Comparison of ENCODE assay signal across 9 cellular contexts in the genomic region with DNA sequence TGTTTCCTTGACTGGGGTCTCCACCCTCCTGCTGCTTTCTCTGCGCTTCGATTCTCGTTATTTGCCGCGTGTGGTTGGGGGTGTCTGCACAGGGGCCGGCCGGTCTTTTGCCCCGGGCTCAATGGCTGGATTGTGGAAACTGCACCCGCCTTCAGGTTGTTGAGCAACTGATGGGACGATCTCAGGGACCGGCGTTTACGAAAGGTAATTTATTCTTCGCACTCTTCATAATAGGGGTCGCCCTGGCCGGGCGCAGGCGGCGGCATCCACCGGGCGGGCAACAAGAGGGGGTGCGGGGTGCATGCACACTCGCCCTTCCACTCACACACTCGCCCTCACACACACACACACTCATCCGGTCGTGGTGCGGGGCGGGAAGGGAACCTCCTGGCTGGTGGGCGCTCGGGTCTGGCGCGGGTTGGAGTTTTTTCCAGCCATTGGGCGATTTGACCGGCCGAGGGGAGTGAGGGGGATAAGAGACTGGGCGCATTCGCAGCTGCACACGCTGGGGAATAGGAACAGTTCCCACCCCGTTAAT. TPM values are rescaled to one million over a fixed set of nuclear protein-coding genes. Genes with fewer than 3 reads are reported as not detected.
DNase-seq lines count a peak whose midpoint lies in the region; ATAC-seq and TF ChIP-seq lines count a peak whose summit lies in the region.
"Had no signal": no experiment of that assay in that cellular context is flagged by ENCODE, and none has a peak within 500 bp of the region (broad histone marks: within the 10 kb centered on the region; RNA-seq: fewer than 3 reads in every experiment).

No MANE protein-coding gene starts in this region.

- H3K4me1 ChIP-seq in lung (ENCODE audit: control insufficient read depth in 2 of 2, insufficient read depth in 2 of 2, low read length in 2 of 2) (peaks cover 0 to 14% of the 10 kb centered on the region in 2 donors), urinary bladder (ENCODE audit: insufficient read depth) (peaks cover 1% of the 10 kb centered on the region)

- H3K9me3 ChIP-seq in lung (ENCODE audit: control insufficient read depth in 2 of 2, insufficient read depth in 1 of 2, low read length in 1 of 2) = peaks cover 0 to 2% of the 10 kb centered on the region in 2 donors

- H3K27ac ChIP-seq in coronary artery (peak overlapping the region; percentile 60 to 74), lung (ENCODE audit: low read depth in 1 of 2, low read length in 1 of 2) (no peak overlapping the region), urinary bladder (ENCODE audit: low read depth) (no peak overlapping the region)
- H3K27ac ChIP-seq: C4-2B had no signal

- H3K9me3 Mint-ChIP-seq in activated CD8-positive, alpha-beta T cell treated with anti-CD3 and anti-CD28 coated beads, Interleukin-2, amount 10 ng/mL, durations not matched to agents 7 days and 5 days (ENCODE audit: insufficient read depth) = no peaks in the 10 kb centered on the region
- H3K9me3 Mint-ChIP-seq in activated CD8-positive, alpha-beta T cell treated with anti-CD3 and anti-CD28 coated beads for 36 hours = peaks cover 1% of the 10 kb centered on the region

- peak overlapping the region; percentile 15 for H3K27ac Mint-ChIP-seq in activated CD8-positive, alpha-beta T cell treated with anti-CD3 and anti-CD28 coated beads, Interleukin-2, amount 10 ng/mL, durations not matched to agents 7 days and 5 days
- H3K27ac Mint-ChIP-seq in activated CD8-positive, alpha-beta T cell treated with anti-CD3 and anti-CD28 coated beads for 36 hours = no peak overlapping the region

- peaks cover 9% of the 10 kb centered on the region for H3K27me3 ChIP-seq in lung (ENCODE audit: control insufficient read depth, insufficient read depth)

- WGBS in lung, 2 donors = 0 to 1% methylated on average over 39 of the region's 39 CpGs
- WGBS in urinary bladder = under 1% methylated on average over 39 of the region's 39 CpGs

- H3K4me3 Mint-ChIP-seq in activated CD8-positive, alpha-beta T cell treated with anti-CD3 and anti-CD28 coated beads, Interleukin-2, amount 10 ng/mL, durations not matched to agents 7 days and 5 days = no peak overlapping the region
- no peak overlapping the region for H3K4me3 Mint-ChIP-seq in activated CD8-positive, alpha-beta T cell treated with anti-CD3 and anti-CD28 coated beads for 36 hours

- no peak for ATAC-seq in activated CD8-positive, alpha-beta T cell treated with anti-CD3 and anti-CD28 coated beads, Interleukin-2, amount 10 ng/mL, durations not matched to agents 7 days and 5 days
- no peak for ATAC-seq in activated CD8-positive, alpha-beta T cell treated with anti-CD3 and anti-CD28 coated beads for 36 hours
- ATAC-seq in lung (ENCODE audit: insufficient read depth, low FRiP score) (no peak), GM18867 (IDR thresholded peaks at IDR 0.05; ENCODE audit: unreplicated experiment) (no peak), esophagus mucosa (no peak)

- peaks cover 45% of the 10 kb centered on the region for H3K27me3 Mint-ChIP-seq in activated CD8-positive, alpha-beta T cell treated with anti-CD3 and anti-CD28 coated beads, Interleukin-2, amount 10 ng/mL, durations not matched to agents 7 days and 5 days (ENCODE audit: low read depth)
- H3K27me3 Mint-ChIP-seq in activated CD8-positive, alpha-beta T cell treated with anti-CD3 and anti-CD28 coated beads for 36 hours = peaks cover 46% of the 10 kb centered on the region

- H3K4me1 Mint-ChIP-seq in activated CD8-positive, alpha-beta T cell treated with anti-CD3 and anti-CD28 coated beads, Interleukin-2, amount 10 ng/mL, durations not matched to agents 7 days and 5 days (ENCODE audit: low read depth) = peaks cover 2% of the 10 kb centered on the region
- peaks cover 2% of the 10 kb centered on the region for H3K4me1 Mint-ChIP-seq in activated CD8-positive, alpha-beta T cell treated with anti-CD3 and anti-CD28 coated beads for 36 hours (ENCODE audit: low read depth)

- POLR2A ChIA-PET in activated CD8-positive, alpha-beta T cell treated with anti-CD3 and anti-CD28 coated beads, Interleukin-2, amount 10 ng/mL, durations not matched to agents 7 days and 5 days (lab: Charles Lee) = no interaction called here
- POLR2A ChIA-PET in activated CD8-positive, alpha-beta T cell treated with anti-CD3 and anti-CD28 coated beads for 36 hours (lab: Charles Lee) = no interaction called here

- no peak for TF ChIP-seq CTCF in activated CD8-positive, alpha-beta T cell treated with anti-CD3 and anti-CD28 coated beads for 36 hours (IDR thresholded peaks at IDR 0.05)
- TF ChIP-seq CTCF in coronary artery (IDR thresholded peaks at IDR 0.05) (no peak), lung (IDR thresholded peaks at IDR 0.05; ENCODE audit: control extremely low read depth, extremely low read depth) (no peak)

- H3K36me3 Mint-ChIP-seq in activated CD8-positive, alpha-beta T cell treated with anti-CD3 and anti-CD28 coated beads, Interleukin-2, amount 10 ng/mL, durations not matched to agents 7 days and 5 days (ENCODE audit: low read depth) = peaks cover 5% of the 10 kb centered on the region
- H3K36me3 Mint-ChIP-seq in activated CD8-positive, alpha-beta T cell treated with anti-CD3 and anti-CD28 coated beads for 36 hours (ENCODE audit: low read depth) = peaks cover 3% of the 10 kb centered on the region

- CTCF ChIA-PET in activated CD8-positive, alpha-beta T cell treated with anti-CD3 and anti-CD28 coated beads, Interleukin-2, amount 10 ng/mL, durations not matched to agents 7 days and 5 days (lab: Charles Lee) = no interaction called here
- CTCF ChIA-PET in activated CD8-positive, alpha-beta T cell treated with anti-CD3 and anti-CD28 coated beads for 36 hours (lab: Charles Lee) = no interaction called here

- H3K4me3 ChIP-seq in coronary artery (peak overlapping the region; percentile 89), lung (peak overlapping the region; percentile 16), urinary bladder (ENCODE audit: low read depth, low read length) (peak overlapping the region; percentile 65)

- H3K36me3 ChIP-seq in lung (ENCODE audit: control insufficient read depth in 2 of 2, insufficient read depth in 2 of 2, low read length in 2 of 2) (no peaks in the 10 kb centered on the region), urinary bladder (ENCODE audit: insufficient read depth) (no peaks in the 10 kb centered on the region)

- no peak for DNase-seq in activated CD8-positive, alpha-beta T cell treated with anti-CD3 and anti-CD28 coated beads, Interleukin-2, amount 10 ng/mL, durations not matched to agents 7 days and 5 days
- no peak for DNase-seq in activated CD8-positive, alpha-beta T cell treated with anti-CD3 and anti-CD28 coated beads for 36 hours
- DNase-seq in coronary artery (ENCODE audit: low spot score) (no peak), lung (ENCODE audit: low spot score) (no peak), foreskin melanocyte (no peak)

- intact Hi-C loops in activated CD8-positive, alpha-beta T cell treated with anti-CD3 and anti-CD28 coated beads for 36 hours (cut with micrococcal nuclease) = no loop called here

RNA-seq across cellular contexts. Expression of gene ADGRL3, which starts 1.5 kb away (rescaled TPM):
- total RNA-seq in activated CD8-positive, alpha-beta T cell treated with anti-CD3 and anti-CD28 coated beads, Interleukin-2, amount 10 ng/mL, durations not matched to agents 7 days and 5 days = not detected
- total RNA-seq in activated CD8-positive, alpha-beta T cell treated with anti-CD3 and anti-CD28 coated beads for 36 hours = not detected
- total RNA-seq in lung (10 to 100 TPM in 1 of 2 donors, 1 to 10 TPM in 1; 5.4 to 59.9 TPM), urinary bladder (70.1 TPM), esophagus mucosa (4.1 TPM)
- polyA plus RNA-seq in lung (under 1 TPM; 0.39 to 0.47 TPM), urinary bladder (3.1 TPM)

Comparison
In these comparisons a context has a peak if more than half of its experiments do, and no peak if none do; other contexts are left out.
1. H3K27ac ChIP-seq: peak in coronary artery (2 of 2); none in lung (0 of 2) and urinary bladder (single experiment).
2. H3K4me3 ChIP-seq: peak in every context shown above with its lines; median percentile 89 in coronary artery; 65 in urinary bladder; 16 in lung.